ENCODE assay signal across 8 cellular contexts in genomic region chr1:32199043-32199716, GRCh38. TPM values are rescaled to one million over a fixed set of nuclear protein-coding genes. Genes with fewer than 3 reads are reported as not detected.
DNase-seq lines count a peak whose midpoint lies in the region; ATAC-seq and TF ChIP-seq lines count a peak whose summit lies in the region.
"Had no signal": no experiment of that assay in that cellular context is flagged by ENCODE, and none has a peak within 500 bp of the region (broad histone marks: within the 10 kb centered on the region; RNA-seq: fewer than 3 reads in every experiment).

No MANE protein-coding gene starts in this region.

- H3K27me3 Mint-ChIP-seq in MCF 10A (ENCODE audit: insufficient read depth, unreplicated experiment), result no peaks in the 10 kb centered on the region

- H3K4me1 ChIP-seq in mammary epithelial cell (ENCODE audit: insufficient read depth, low read length), result peaks cover 15% of the 10 kb centered on the region
- peaks cover 6 to 36% (median 15%) of the 10 kb centered on the region in 3 donors for H3K4me1 ChIP-seq in gastroesophageal sphincter
- peaks cover 36% of the 10 kb centered on the region for H3K4me1 ChIP-seq in testis

- peaks cover 12% of the 10 kb centered on the region for H3K4me1 Mint-ChIP-seq in MCF 10A (ENCODE audit: insufficient read depth, unreplicated experiment)

- H3K4me3 ChIP-seq in mammary epithelial cell (replicated peaks in 1 of 3; ENCODE audit: insufficient read depth in 1 of 3, low read depth in 2 of 3, low read length in 3 of 3), result no peak overlapping the region
- H3K4me3 ChIP-seq in gastroesophageal sphincter, result no peak overlapping the region
- H3K4me3 ChIP-seq in testis, result no peak overlapping the region

- H3K79me2 ChIP-seq in mammary epithelial cell (ENCODE audit: insufficient read depth, low read length), result no peaks in the 10 kb centered on the region

- ATAC-seq in gastroesophageal sphincter, result no peak

- POLR2A ChIA-PET in MCF 10A (lab: Yijun Ruan, JAX), result interaction anchor here (0.6 to 2.5 kb wide), 2 partner anchors 18 to 90 kb away, joined by 3 to 9 read pairs; no protein-coding TSS in a partner anchor

- in situ Hi-C loops in mammary epithelial cell (cut with MboI; ENCODE audit: low sequenced_read_pairs in 2 of 2), result no loop called here

- H3K27ac ChIP-seq in mammary epithelial cell (ENCODE audit: insufficient read depth, low read depth, low read length), result no peak overlapping the region
- H3K27ac ChIP-seq in gastroesophageal sphincter, result peak overlapping the region in 3 of 4 donors; percentile 88 to 95 (median 90)
- peak overlapping the region; percentile 71 to 94 for H3K27ac ChIP-seq in testis

- CTCF ChIA-PET in MCF 10A (lab: Yijun Ruan, JAX) (interaction anchor here (3.3 kb wide), 1 partner anchor 16 kb away, joined by 11 read pairs; no protein-coding TSS in a partner anchor), mammary epithelial cell (lab: Charles Lee; ENCODE audit: low non-redundant PET) (no interaction called here)

- no peak overlapping the region for H3K27ac Mint-ChIP-seq in MCF 10A (ENCODE audit: low read depth, unreplicated experiment)

- TF ChIP-seq POLR2A in gastroesophageal sphincter (IDR thresholded peaks at IDR 0.05), result no peak
- TF ChIP-seq POLR2A in testis (IDR thresholded peaks at IDR 0.05), result no peak

- dilution Hi-C loops in mammary epithelial cell (cut with HindIII; ENCODE audit: low sequenced_read_pairs), result no loop called here

- WGBS in mammary epithelial cell (ENCODE audit: low coverage, missing lambda C conversion rate), result 57% methylated on average over 2 of the region's 4 CpGs
- WGBS in gastroesophageal sphincter (ENCODE audit: low coverage in 1 of 2), 2 donors, result 33% methylated on average over 1 of the region's 4 CpGs; no CpG with 5 or more reads in 1 of the 2 donors
- WGBS in testis, 2 donors, result 71 to 80% methylated on average over 1 to 4 of the region's 4 CpGs

- H4K20me1 ChIP-seq in mammary epithelial cell (ENCODE audit: insufficient read depth, low read length), result no peaks in the 10 kb centered on the region

- H3K9me3 Mint-ChIP-seq in MCF 10A (ENCODE audit: unreplicated experiment), result no peaks in the 10 kb centered on the region

- intact Hi-C loops in MCF 10A (cut with micrococcal nuclease) (no loop called here), mammary epithelial cell (cut with micrococcal nuclease) (no loop called here), testis (cut with DNase I; ENCODE audit: low total_unique reads) (no loop called here)

- no peak overlapping the region for H3K9ac ChIP-seq in mammary epithelial cell (ENCODE audit: insufficient read depth, low read length)

- H2AFZ ChIP-seq in mammary epithelial cell (ENCODE audit: low read depth, low read length), result no peak overlapping the region

- BruUV-seq in MCF 10A (replicated peaks; lab: Mats Ljungman, UMichigan) (no TSS peak), mammary epithelial cell (replicated peaks; lab: Mats Ljungman, UMichigan) (no TSS peak)

- TF ChIP-seq EP300 in gastroesophageal sphincter (IDR thresholded peaks at IDR 0.05), result no peak

- H3K36me3 ChIP-seq in mammary epithelial cell (ENCODE audit: insufficient read depth, low read length), result peaks cover 17% of the 10 kb centered on the region
- H3K36me3 ChIP-seq in gastroesophageal sphincter, result peaks cover 0 to 43% of the 10 kb centered on the region in 2 donors
- no peaks in the 10 kb centered on the region for H3K36me3 ChIP-seq in testis (ENCODE audit: low read depth, missing control alignments)

- TF ChIP-seq CTCF in MCF 10A (IDR thresholded peaks at IDR 0.05; ENCODE audit: unreplicated experiment) (no peak), mammary epithelial cell (conservative IDR thresholded peaks at IDR 0.05 in 1 of 2, IDR thresholded peaks at IDR 0.05 in 1 of 2; ENCODE audit: extremely low read depth in 1 of 2, insufficient read depth in 1 of 2, low read depth in 1 of 2, low read length in 2 of 2) (no peak), gastroesophageal sphincter (IDR thresholded peaks at IDR 0.05) (no peak), testis (IDR thresholded peaks at IDR 0.05) (no peak)

- no peaks in the 10 kb centered on the region for H3K27me3 ChIP-seq in mammary epithelial cell (ENCODE audit: insufficient read depth, low read length)
- H3K27me3 ChIP-seq in gastroesophageal sphincter, result no peaks in the 10 kb centered on the region
- no peaks in the 10 kb centered on the region for H3K27me3 ChIP-seq in testis

- DNase-seq in MCF 10A (ENCODE audit: unreplicated experiment), result no peak
- no peak for DNase-seq in mammary epithelial cell
- DNase-seq in testis, result no peak
- DNase-seq in EL, result no peak
- DNase-seq in NCI-H2227 treated with DMSO at 0.1 percent for 48 hours (lab: John Stamatoyannopoulos, UW), result no peak
- DNase-seq: stimulated activated naive CD4-positive, alpha-beta T cell treated with Interleukin-2 at 50 U/mL for 16 hours had no signal

- peaks cover 39% of the 10 kb centered on the region for H3K36me3 Mint-ChIP-seq in MCF 10A (ENCODE audit: insufficient read depth, unreplicated experiment)

- peak overlapping the region; percentile 71 for H3K4me3 Mint-ChIP-seq in MCF 10A (ENCODE audit: unreplicated experiment)

- H3K9me3 ChIP-seq in mammary epithelial cell (replicated peaks; ENCODE audit: insufficient read depth, low read length), result no peaks in the 10 kb centered on the region
- H3K9me3 ChIP-seq in gastroesophageal sphincter, result no peaks in the 10 kb centered on the region
- no peaks in the 10 kb centered on the region for H3K9me3 ChIP-seq in testis
- H3K9me3 ChIP-seq: neutrophil had no signal

- no peak overlapping the region for H3K4me2 ChIP-seq in mammary epithelial cell (ENCODE audit: insufficient read depth, low read depth, low read length)

RNA-seq across cellular contexts. Expression of gene CCDC28B, which starts 1.2 kb away (rescaled TPM):
- total RNA-seq in MCF 10A (2022) (0.91 and 1.7 TPM in 2 replicates), mammary epithelial cell (1 to 10 TPM; 1.7 to 6.9 TPM), gastroesophageal sphincter (1 to 10 TPM; 2.7 to 8.0 (median 5.6) TPM), testis (100 to 1,000 TPM in 1 of 2 donors, 10 to 100 TPM in 1; 67.5 to 105 TPM)
- polyA plus RNA-seq in mammary epithelial cell (4.3 TPM), testis (ENCODE audit: insufficient read depth, low read depth, low replicate concordance) (55.3 TPM)
- polyA minus RNA-seq in mammary epithelial cell, result 1.9 TPM

RNA-seq across cellular contexts. Expression of gene IQCC, which starts 6.3 kb away (rescaled TPM):
- total RNA-seq in MCF 10A (2022), result 1.8 and 1.9 TPM in 2 replicates
- total RNA-seq in mammary epithelial cell, result 1 to 10 TPM; 2.2 to 3.9 TPM
- polyA plus RNA-seq in mammary epithelial cell, result 3.4 TPM
- polyA minus RNA-seq in mammary epithelial cell, result 0.57 TPM
- 1 to 10 TPM in 2 of 4 donors, under 1 TPM in 2; 0.69 to 1.9 (median 1.3) TPM for total RNA-seq in gastroesophageal sphincter
- 10 to 100 TPM; 11.9 to 16.3 TPM for total RNA-seq in testis
- 21.6 TPM for polyA plus RNA-seq in testis (ENCODE audit: insufficient read depth, low read depth, low replicate concordance)

RNA-seq across cellular contexts. Expression of gene DCDC2B, which starts 9.7 kb away (rescaled TPM):
- total RNA-seq in MCF 10A (2022) (not detected in 2 replicates), mammary epithelial cell (not detected), gastroesophageal sphincter (not detected), testis (1 to 10 TPM in 1 of 2 donors, under 1 TPM in 1; 0.81 to 1.7 TPM)
- polyA plus RNA-seq in mammary epithelial cell (not detected), testis (ENCODE audit: insufficient read depth, low read depth, low replicate concordance) (2.6 TPM)
- not detected for polyA minus RNA-seq in mammary epithelial cell

RNA-seq across cellular contexts. Expression of gene TXLNA, which starts 19.7 kb away (rescaled TPM):
- total RNA-seq in MCF 10A (2022) (61.8 and 64.8 TPM in 2 replicates), mammary epithelial cell (100 to 1,000 TPM in 1 of 2 donors, 10 to 100 TPM in 1; 53.5 to 100 TPM), gastroesophageal sphincter (10 to 100 TPM; 44.7 to 86.6 (median 67.3) TPM), testis (10 to 100 TPM; 67.6 to 69.2 TPM)
- polyA plus RNA-seq in mammary epithelial cell (32.4 TPM), testis (ENCODE audit: insufficient read depth, low read depth, low replicate concordance) (52.6 TPM)
- 75.9 TPM for polyA minus RNA-seq in mammary epithelial cell

RNA-seq across cellular contexts. Expression of gene TMEM234, which starts 23.0 kb away (rescaled TPM):
- 22.2 and 27.3 TPM in 2 replicates for total RNA-seq in MCF 10A (2022)
- 10 to 100 TPM; 18.2 to 24.4 TPM for total RNA-seq in mammary epithelial cell
- 16.2 TPM for polyA plus RNA-seq in mammary epithelial cell
- 24.5 TPM for polyA minus RNA-seq in mammary epithelial cell
- 10 to 100 TPM in 2 of 4 donors, 1 to 10 TPM in 2; 3.5 to 17.9 (median 9.9) TPM for total RNA-seq in gastroesophageal sphincter
- total RNA-seq in testis, result 10 to 100 TPM; 35.9 to 58.3 TPM
- 31.8 TPM for polyA plus RNA-seq in testis (ENCODE audit: insufficient read depth, low read depth, low replicate concordance)

Comparison
In these comparisons a context has a peak if more than half of its experiments do, and no peak if none do; other contexts are left out.
1. RNA of gene CCDC28B, which starts 1.2 kb away (total RNA-seq): 67.5 to 105 TPM in testis; 1.7 to 6.9 TPM in mammary epithelial cell, 2.7 to 8.0 TPM in gastroesophageal sphincter and 0.91 to 1.7 TPM in MCF 10A; every median in the first group is over 4 times any median in the second.